In genomic region chr14:99758121-99758871, GRCh38 we compare ENCODE assay signal across 9 cellular contexts. TPM values are rescaled to one million over a fixed set of nuclear protein-coding genes. Genes with fewer than 3 reads are reported as not detected.
DNase-seq lines count a peak whose midpoint lies in the region; ATAC-seq and FAIRE-seq lines count a peak whose summit lies in the region.
"Had no signal": no experiment of that assay in that cellular context is flagged by ENCODE, and none has a peak within 500 bp of the region (broad histone marks: within the 10 kb centered on the region; RNA-seq: fewer than 3 reads in every experiment).

No MANE protein-coding gene starts in this region.

- H3K4me1 Mint-ChIP-seq in activated T-cell treated with anti-CD3 and anti-CD28 coated beads, Interleukin-2, amount 50 U/mL, for 72 hours (ENCODE audit: low read depth), result peaks cover 6% of the 10 kb centered on the region
- H3K4me1 Mint-ChIP-seq in activated T-cell treated with anti-CD3 and anti-CD28 coated beads, Interleukin-2, amount 50 U/mL, for 24 hours (ENCODE audit: low read depth), result peaks cover 18% of the 10 kb centered on the region

- no peaks in the 10 kb centered on the region for H3K9me3 Mint-ChIP-seq in activated T-cell treated with anti-CD3 and anti-CD28 coated beads, Interleukin-2, amount 50 U/mL, for 72 hours
- no peaks in the 10 kb centered on the region for H3K9me3 Mint-ChIP-seq in activated T-cell treated with anti-CD3 and anti-CD28 coated beads, Interleukin-2, amount 50 U/mL, for 24 hours

- FAIRE-seq in urothelium cell line (lab: Jason Lieb, UNC), result no peak

- peak; percentile 49 to 64 for ATAC-seq in activated T-cell treated with anti-CD3 and anti-CD28 coated beads, Interleukin-2, amount 50 U/mL, for 72 hours (replicated peaks in 1 of 2)

- H3K4me3 Mint-ChIP-seq in activated T-cell treated with anti-CD3 and anti-CD28 coated beads, Interleukin-2, amount 50 U/mL, for 72 hours, result peak overlapping the region in 1 of 2 donors; percentile 19
- no peak overlapping the region for H3K4me3 Mint-ChIP-seq in activated T-cell treated with anti-CD3 and anti-CD28 coated beads, Interleukin-2, amount 50 U/mL, for 24 hours
- H3K4me3 Mint-ChIP-seq: CD4-positive, CD25-positive, alpha-beta regulatory T cell had no signal

- H3K27me3 Mint-ChIP-seq in activated T-cell treated with anti-CD3 and anti-CD28 coated beads, Interleukin-2, amount 50 U/mL, for 72 hours (ENCODE audit: low read depth), result peaks cover 14% of the 10 kb centered on the region
- peaks cover 49% of the 10 kb centered on the region for H3K27me3 Mint-ChIP-seq in activated T-cell treated with anti-CD3 and anti-CD28 coated beads, Interleukin-2, amount 50 U/mL, for 24 hours

- H3K27ac Mint-ChIP-seq in activated T-cell treated with anti-CD3 and anti-CD28 coated beads, Interleukin-2, amount 50 U/mL, for 72 hours, result no peak overlapping the region
- H3K27ac Mint-ChIP-seq in activated T-cell treated with anti-CD3 and anti-CD28 coated beads, Interleukin-2, amount 50 U/mL, for 24 hours, result no peak overlapping the region
- H3K27ac Mint-ChIP-seq: CD4-positive, CD25-positive, alpha-beta regulatory T cell had no signal

- no peaks in the 10 kb centered on the region for H3K36me3 Mint-ChIP-seq in activated T-cell treated with anti-CD3 and anti-CD28 coated beads, Interleukin-2, amount 50 U/mL, for 72 hours (ENCODE audit: insufficient read depth in 2 of 2)
- no peaks in the 10 kb centered on the region for H3K36me3 Mint-ChIP-seq in activated T-cell treated with anti-CD3 and anti-CD28 coated beads, Interleukin-2, amount 50 U/mL, for 24 hours (ENCODE audit: low read depth)
- H3K36me3 Mint-ChIP-seq: CD4-positive, CD25-positive, alpha-beta regulatory T cell had no signal

- DNase-seq in activated T-cell treated with anti-CD3 and anti-CD28 coated beads, Interleukin-2, amount 50 U/mL, for 72 hours, result peak in 1 of 2 donors; percentile 21
- DNase-seq in activated T-cell treated with anti-CD3 and anti-CD28 coated beads, Interleukin-2, amount 50 U/mL, for 24 hours, result no peak
- DNase-seq in amniotic stem cell (lab: John Stamatoyannopoulos, UW) (peak; percentile 92), iPS-NIHi7 (ENCODE audit: extremely low spot score) (peak; percentile 74), urothelium cell line (ENCODE audit: low spot score) (peak; percentile 37), DMS53 treated with DMSO at 0.1 percent for 48 hours (lab: John Stamatoyannopoulos, UW; ENCODE audit: unreplicated experiment) (no peak), T-helper 2 cell (no peak), NCI-H1417 (lab: John Stamatoyannopoulos, UW) (no peak)
- DNase-seq: CD4-positive, CD25-positive, alpha-beta regulatory T cell had no signal

RNA-seq across cellular contexts. Expression of gene EML1, which starts 34.9 kb away (rescaled TPM):
- total RNA-seq in activated T-cell treated with anti-CD3 and anti-CD28 coated beads, Interleukin-2, amount 50 U/mL, for 72 hours, result 1 to 10 TPM; 2.4 to 2.6 TPM
- total RNA-seq: CD4-positive, CD25-positive, alpha-beta regulatory T cell had no signal

Comparison
In these comparisons a context has a peak if more than half of its experiments do, and no peak if none do; other contexts are left out.
1. DNase-seq: peak in amniotic stem cell (single experiment), iPS-NIHi7 (single experiment) and urothelium cell line (single experiment); none in activated T-cell treated with anti-CD3 and anti-CD28 coated beads, Interleukin-2, amount 50 U/mL, for 24 hours (single experiment), DMS53 treated with DMSO at 0.1 percent for 48 hours (single experiment), T-helper 2 cell (0 of 5) and NCI-H1417 (0 of 3).